ENCODE assay signal across 26 cellular contexts in the genomic region with DNA sequence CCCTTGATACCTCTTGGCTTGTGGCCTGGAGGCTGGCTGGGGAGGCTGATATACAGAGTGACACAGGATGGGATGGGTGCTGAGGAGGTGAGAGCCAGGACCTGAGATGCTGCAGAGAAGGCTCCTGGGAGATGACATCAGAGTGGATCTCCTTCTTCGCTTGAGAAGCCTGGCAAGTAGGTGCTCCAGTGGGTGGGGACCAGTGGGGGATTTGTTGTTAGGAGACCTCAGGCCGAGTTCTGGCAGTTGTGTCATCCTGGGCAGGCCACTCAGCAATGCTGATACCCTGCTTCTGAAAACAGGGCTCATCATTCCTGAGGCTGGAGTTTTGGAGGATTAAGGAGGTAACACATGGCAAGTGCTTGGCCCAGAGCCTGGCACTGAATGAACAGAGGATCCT. TPM values are rescaled to one million over a fixed set of nuclear protein-coding genes. Genes with fewer than 3 reads are reported as not detected.
DNase-seq lines count a peak whose midpoint lies in the region; ATAC-seq and TF ChIP-seq lines count a peak whose summit lies in the region.
"Had no signal": no experiment of that assay in that cellular context is flagged by ENCODE, and none has a peak within 500 bp of the region (broad histone marks: within the 10 kb centered on the region; RNA-seq: fewer than 3 reads in every experiment).

No MANE protein-coding gene starts in this region.

- no peak overlapping the region for H3K4me3 ChIP-seq in CD8-positive, alpha-beta memory T cell (ENCODE audit: low read length)
- H3K4me3 ChIP-seq in right atrium auricular region: no peak overlapping the region
- H3K4me3 ChIP-seq: adrenal gland, gastroesophageal sphincter, right lobe of liver had no signal

- CTCF ChIA-PET in CD8-positive, alpha-beta memory T cell (lab: Charles Lee): interaction anchor here (0.8 to 1.4 kb wide), 2 partner anchors 9 to 22 kb away, joined by 3 to 4 read pairs; partner anchors contain the start of gene GSTP1

- no peaks in the 10 kb centered on the region for H3K9me3 Mint-ChIP-seq in CD8-positive, alpha-beta memory T cell
- H3K9me3 Mint-ChIP-seq in IgD-negative memory B cell (no peaks in the 10 kb centered on the region), neural crest cell (peaks cover 9% of the 10 kb centered on the region)
- H3K9me3 Mint-ChIP-seq: activated T-cell treated with anti-CD3 and anti-CD28 coated beads, Interleukin-2, amount 50 U/mL, for 4 hours had no signal

- peak overlapping the region in 3 of 7 donors; percentile 23 to 84 (median 51) for H3K4me3 Mint-ChIP-seq in CD8-positive, alpha-beta memory T cell
- H3K4me3 Mint-ChIP-seq in IgD-negative memory B cell (peak overlapping the region in 3 of 4 donors; percentile 8 to 81 (median 41)), neural crest cell (peak overlapping the region; percentile 60)

- peak overlapping the region; percentile 74 for H3K27ac ChIP-seq in CD8-positive, alpha-beta memory T cell (ENCODE audit: low read depth, low read length)
- H3K27ac ChIP-seq in right atrium auricular region: no peak overlapping the region
- H3K27ac ChIP-seq: adrenal gland, right lobe of liver had no signal

- H3K4me1 ChIP-seq in CD8-positive, alpha-beta memory T cell (ENCODE audit: insufficient read depth, low read length): peaks cover 18% of the 10 kb centered on the region
- peaks cover 0 to 24% of the 10 kb centered on the region in 2 donors for H3K4me1 ChIP-seq in right atrium auricular region

- H3K27me3 ChIP-seq in CD8-positive, alpha-beta memory T cell (ENCODE audit: insufficient read depth, low read length, poor library complexity, severe bottlenecking): no peaks in the 10 kb centered on the region
- H3K27me3 ChIP-seq in right atrium auricular region: no peaks in the 10 kb centered on the region
- H3K27me3 ChIP-seq: adrenal gland, gastroesophageal sphincter, right lobe of liver had no signal

- peaks cover 0 to 16% (median 0%) of the 10 kb centered on the region in 3 donors for H3K36me3 Mint-ChIP-seq in CD8-positive, alpha-beta memory T cell
- H3K36me3 Mint-ChIP-seq in IgD-negative memory B cell (peaks cover 4% of the 10 kb centered on the region), neural crest cell (ENCODE audit: low read depth) (no peaks in the 10 kb centered on the region)

- H3K4me1 Mint-ChIP-seq in CD8-positive, alpha-beta memory T cell: peaks cover 6 to 30% (median 15%) of the 10 kb centered on the region in 3 donors
- H3K4me1 Mint-ChIP-seq in IgD-negative memory B cell (peaks cover 18 to 28% (median 26%) of the 10 kb centered on the region in 3 donors), neural crest cell (peaks cover 28% of the 10 kb centered on the region)

- ATAC-seq in esophagus mucosa: no peak
- no peak for ATAC-seq in HG02870 (IDR thresholded peaks at IDR 0.05; ENCODE audit: unreplicated experiment)
- ATAC-seq: activated CD8-positive, alpha-beta T cell treated with anti-CD3 and anti-CD28 coated beads, Interleukin-2, amount 10 ng/mL, durations not matched to agents 7 days and 5 days; activated T-cell treated with anti-CD3 and anti-CD28 coated beads, Interleukin-2, amount 50 U/mL, for 4 hours; gastroesophageal sphincter; left lobe of liver; right lobe of liver; WTC11 had no signal

- peaks cover 11 to 17% of the 10 kb centered on the region in 2 donors for H3K27me3 Mint-ChIP-seq in CD8-positive, alpha-beta memory T cell
- peaks cover 17% of the 10 kb centered on the region for H3K27me3 Mint-ChIP-seq in IgD-negative memory B cell
- H3K27me3 Mint-ChIP-seq in neural crest cell (ENCODE audit: low read depth): peaks cover 10% of the 10 kb centered on the region

- no peaks in the 10 kb centered on the region for H3K9me3 ChIP-seq in CD8-positive, alpha-beta memory T cell (ENCODE audit: low read length)
- no peaks in the 10 kb centered on the region for H3K9me3 ChIP-seq in right atrium auricular region
- H3K9me3 ChIP-seq: adrenal gland, gastroesophageal sphincter, right lobe of liver had no signal

- no peak for TF ChIP-seq CTCF in neural crest cell (conservative IDR thresholded peaks at IDR 0.05)
- no peak for TF ChIP-seq CTCF in right atrium auricular region (IDR thresholded peaks at IDR 0.05)

- H3K27ac Mint-ChIP-seq in CD8-positive, alpha-beta memory T cell: peak overlapping the region in 4 of 8 donors; percentile 60 to 68 (median 66)
- peak overlapping the region in 1 of 3 donors; percentile 93 for H3K27ac Mint-ChIP-seq in IgD-negative memory B cell
- H3K27ac Mint-ChIP-seq in neural crest cell (ENCODE audit: unreplicated experiment): no peak overlapping the region
- H3K27ac Mint-ChIP-seq: WTC11 had no signal

- no peak for DNase-seq in CD8-positive, alpha-beta memory T cell
- DNase-seq in ecto neural progenitor cell (ENCODE audit: low spot score) (peak; percentile 47), neural crest cell (ENCODE audit: low read depth, low spot score) (no peak), right atrium auricular region (ENCODE audit: low spot score) (no peak), DMS 273 treated with DMSO at 0.1 percent for 48 hours (lab: John Stamatoyannopoulos, UW) (no peak)
- DNase-seq: activated CD8-positive, alpha-beta T cell treated with anti-CD3 and anti-CD28 coated beads, Interleukin-2, amount 10 ng/mL, durations not matched to agents 7 days and 5 days; activated T-cell treated with anti-CD3 and anti-CD28 coated beads, Interleukin-2, amount 50 U/mL, for 4 hours; adrenal gland; dermis blood vessel endothelial cell; NCI-H1417 treated with DMSO at 0.1 percent for 48 hours; NCI-H526; occipital lobe; right lobe of liver; Right ventricle myocardium superior; stimulated activated CD4-positive, alpha-beta T cell treated with anti-CD3 and anti-CD28 coated beads, Interleukin-15, amount 100 ng/mL, for 24 hours had no signal

- POLR2A ChIA-PET in CD8-positive, alpha-beta memory T cell (lab: Charles Lee): no interaction called here

- peaks cover 14% of the 10 kb centered on the region for H3K36me3 ChIP-seq in CD8-positive, alpha-beta memory T cell (ENCODE audit: insufficient read depth, low read length)
- H3K36me3 ChIP-seq in right atrium auricular region: peaks cover 14% of the 10 kb centered on the region

RNA-seq across cellular contexts. Expression of gene NDUFV1, which starts 1.9 kb away (rescaled TPM):
- 100 to 1,000 TPM; 321 to 326 TPM for total RNA-seq in CD8-positive, alpha-beta memory T cell
- polyA plus RNA-seq in CD8-positive, alpha-beta memory T cell: 140 TPM
- 121 TPM for polyA plus RNA-seq in IgD-negative memory B cell
- 182 and 191 TPM in 2 replicates for total RNA-seq in neural crest cell
- 100 to 1,000 TPM; 424 to 522 TPM for total RNA-seq in right atrium auricular region
- total RNA-seq in esophagus mucosa: 140 TPM

RNA-seq across cellular contexts. Expression of gene GSTP1, which starts 21.2 kb away (rescaled TPM):
- 100 to 1,000 TPM; 462 to 474 TPM for total RNA-seq in CD8-positive, alpha-beta memory T cell
- polyA plus RNA-seq in CD8-positive, alpha-beta memory T cell: 333 TPM
- polyA plus RNA-seq in IgD-negative memory B cell: 214 TPM
- 776 and 780 TPM in 2 replicates for total RNA-seq in neural crest cell
- total RNA-seq in right atrium auricular region: 100 to 1,000 TPM; 249 to 944 TPM
- total RNA-seq in esophagus mucosa: 2,342 TPM

RNA-seq across cellular contexts. Expression of gene NUDT8, which starts 24.9 kb away (rescaled TPM):
- total RNA-seq in CD8-positive, alpha-beta memory T cell: 10 to 100 TPM; 26.2 to 27.9 TPM
- 3.5 TPM for polyA plus RNA-seq in CD8-positive, alpha-beta memory T cell
- 2.9 TPM for polyA plus RNA-seq in IgD-negative memory B cell
- total RNA-seq in neural crest cell (11.0 and 13.9 TPM in 2 replicates), right atrium auricular region (10 to 100 TPM; 29.8 to 78.6 TPM), esophagus mucosa (56.0 TPM)

RNA-seq across cellular contexts. Expression of gene TBX10, which starts 34.7 kb away (rescaled TPM):
- not detected for total RNA-seq in CD8-positive, alpha-beta memory T cell
- polyA plus RNA-seq in CD8-positive, alpha-beta memory T cell: not detected
- polyA plus RNA-seq in IgD-negative memory B cell: not detected
- total RNA-seq in neural crest cell: not detected in 2 replicates
- not detected for total RNA-seq in right atrium auricular region
- total RNA-seq in esophagus mucosa: not detected
- total RNA-seq: activated CD8-positive, alpha-beta T cell treated with anti-CD3 and anti-CD28 coated beads, Interleukin-2, amount 10 ng/mL, durations not matched to agents 7 days and 5 days; activated T-cell treated with anti-CD3 and anti-CD28 coated beads, Interleukin-2, amount 50 U/mL, for 4 hours; adrenal gland; bronchial epithelial cell; dermis blood vessel endothelial cell; epithelial cell of proximal tubule; gastroesophageal sphincter; HT1080; occipital lobe; T-helper 1 cell treated with Interleukin-12 subunit alpha and Interleukin-12 subunit beta and Interleukin-4 antibody, amounts not matched to agents 30 ng/mL and 1 ng/mL, for 36 hours; temporal lobe; WTC11 had no signal
- polyA plus RNA-seq: adrenal gland had no signal

RNA-seq across cellular contexts. Expression of gene ACY3, which starts 45.7 kb away (rescaled TPM):
- under 1 TPM; 0.49 to 0.55 TPM for total RNA-seq in CD8-positive, alpha-beta memory T cell
- 0.38 TPM for polyA plus RNA-seq in CD8-positive, alpha-beta memory T cell
- 0.63 TPM for polyA plus RNA-seq in IgD-negative memory B cell
- not detected in 2 replicates for total RNA-seq in neural crest cell
- total RNA-seq in right atrium auricular region: not detected
- total RNA-seq in esophagus mucosa: 0.20 TPM
- total RNA-seq: adrenal gland; bronchial epithelial cell; dermis blood vessel endothelial cell; epithelial cell of proximal tubule; gastroesophageal sphincter; HT1080; Right ventricle myocardium superior; T-helper 1 cell treated with Interleukin-12 subunit alpha and Interleukin-12 subunit beta and Interleukin-4 antibody, amounts not matched to agents 30 ng/mL and 1 ng/mL, for 36 hours; temporal lobe; WTC11 had no signal
